In the genomic region with DNA sequence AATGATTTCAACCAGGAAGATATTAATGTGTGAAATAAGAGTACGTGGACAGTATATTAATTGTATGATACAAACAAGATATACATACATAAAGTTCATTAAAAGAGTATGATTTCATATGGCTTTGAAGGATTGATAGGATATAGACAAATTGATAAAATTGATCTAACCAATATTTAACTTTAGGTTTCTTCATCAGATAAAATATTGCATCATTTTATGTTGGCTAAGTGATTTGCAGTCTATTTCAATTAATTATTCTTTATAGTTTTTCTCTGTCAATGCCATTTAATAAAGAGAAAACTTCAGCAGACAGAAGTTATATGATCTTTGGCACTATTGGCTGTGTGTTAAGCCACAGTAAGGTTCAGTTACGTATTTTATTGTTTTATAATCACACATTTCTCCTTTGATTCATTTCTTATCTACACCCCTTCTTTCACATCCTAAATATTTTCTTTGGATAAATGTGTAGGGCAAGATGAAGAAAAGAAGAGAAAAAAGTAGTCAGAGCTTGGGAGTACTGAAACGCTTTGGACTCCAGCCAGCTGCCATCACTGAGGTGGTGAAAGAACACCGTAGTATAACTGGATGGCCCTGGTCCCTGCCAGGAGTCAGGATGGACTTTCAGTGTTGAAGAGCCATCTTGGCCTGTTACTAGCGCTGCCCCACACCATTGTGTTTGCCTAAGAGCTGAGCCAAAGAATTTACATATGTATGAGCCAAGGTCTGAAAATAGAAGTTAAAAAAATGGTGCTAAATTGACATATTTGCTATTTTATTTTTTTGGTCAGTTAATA, we compare ENCODE assay signal across 2 cellular contexts.
TF ChIP-seq lines count a peak whose summit lies in the region.

No MANE protein-coding gene starts in this region.

TF ChIP-seq in GM23338, 12 proteins besides CTCF, POLR2A, EP300 and RAD21 (continued from another document):
- TF ChIP-seq, protein P1, sequence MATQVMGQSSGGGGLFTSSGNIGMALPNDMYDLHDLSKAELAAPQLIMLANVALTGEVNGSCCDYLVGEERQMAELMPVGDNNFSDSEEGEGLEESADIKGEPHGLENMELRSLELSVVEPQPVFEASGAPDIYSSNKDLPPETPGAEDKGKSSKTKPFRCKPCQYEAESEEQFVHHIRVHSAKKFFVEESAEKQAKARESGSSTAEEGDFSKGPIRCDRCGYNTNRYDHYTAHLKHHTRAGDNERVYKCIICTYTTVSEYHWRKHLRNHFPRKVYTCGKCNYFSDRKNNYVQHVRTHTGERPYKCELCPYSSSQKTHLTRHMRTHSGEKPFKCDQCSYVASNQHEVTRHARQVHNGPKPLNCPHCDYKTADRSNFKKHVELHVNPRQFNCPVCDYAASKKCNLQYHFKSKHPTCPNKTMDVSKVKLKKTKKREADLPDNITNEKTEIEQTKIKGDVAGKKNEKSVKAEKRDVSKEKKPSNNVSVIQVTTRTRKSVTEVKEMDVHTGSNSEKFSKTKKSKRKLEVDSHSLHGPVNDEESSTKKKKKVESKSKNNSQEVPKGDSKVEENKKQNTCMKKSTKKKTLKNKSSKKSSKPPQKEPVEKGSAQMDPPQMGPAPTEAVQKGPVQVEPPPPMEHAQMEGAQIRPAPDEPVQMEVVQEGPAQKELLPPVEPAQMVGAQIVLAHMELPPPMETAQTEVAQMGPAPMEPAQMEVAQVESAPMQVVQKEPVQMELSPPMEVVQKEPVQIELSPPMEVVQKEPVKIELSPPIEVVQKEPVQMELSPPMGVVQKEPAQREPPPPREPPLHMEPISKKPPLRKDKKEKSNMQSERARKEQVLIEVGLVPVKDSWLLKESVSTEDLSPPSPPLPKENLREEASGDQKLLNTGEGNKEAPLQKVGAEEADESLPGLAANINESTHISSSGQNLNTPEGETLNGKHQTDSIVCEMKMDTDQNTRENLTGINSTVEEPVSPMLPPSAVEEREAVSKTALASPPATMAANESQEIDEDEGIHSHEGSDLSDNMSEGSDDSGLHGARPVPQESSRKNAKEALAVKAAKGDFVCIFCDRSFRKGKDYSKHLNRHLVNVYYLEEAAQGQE (IDR thresholded peaks at IDR 0.05; ENCODE audit: unreplicated experiment), result no peak
- TF ChIP-seq STAT1 (IDR thresholded peaks at IDR 0.05; ENCODE audit: unreplicated experiment) (no peak), JUNB (IDR thresholded peaks at IDR 0.05; ENCODE audit: unreplicated experiment) (no peak)
- TF ChIP-seq, protein P2, sequence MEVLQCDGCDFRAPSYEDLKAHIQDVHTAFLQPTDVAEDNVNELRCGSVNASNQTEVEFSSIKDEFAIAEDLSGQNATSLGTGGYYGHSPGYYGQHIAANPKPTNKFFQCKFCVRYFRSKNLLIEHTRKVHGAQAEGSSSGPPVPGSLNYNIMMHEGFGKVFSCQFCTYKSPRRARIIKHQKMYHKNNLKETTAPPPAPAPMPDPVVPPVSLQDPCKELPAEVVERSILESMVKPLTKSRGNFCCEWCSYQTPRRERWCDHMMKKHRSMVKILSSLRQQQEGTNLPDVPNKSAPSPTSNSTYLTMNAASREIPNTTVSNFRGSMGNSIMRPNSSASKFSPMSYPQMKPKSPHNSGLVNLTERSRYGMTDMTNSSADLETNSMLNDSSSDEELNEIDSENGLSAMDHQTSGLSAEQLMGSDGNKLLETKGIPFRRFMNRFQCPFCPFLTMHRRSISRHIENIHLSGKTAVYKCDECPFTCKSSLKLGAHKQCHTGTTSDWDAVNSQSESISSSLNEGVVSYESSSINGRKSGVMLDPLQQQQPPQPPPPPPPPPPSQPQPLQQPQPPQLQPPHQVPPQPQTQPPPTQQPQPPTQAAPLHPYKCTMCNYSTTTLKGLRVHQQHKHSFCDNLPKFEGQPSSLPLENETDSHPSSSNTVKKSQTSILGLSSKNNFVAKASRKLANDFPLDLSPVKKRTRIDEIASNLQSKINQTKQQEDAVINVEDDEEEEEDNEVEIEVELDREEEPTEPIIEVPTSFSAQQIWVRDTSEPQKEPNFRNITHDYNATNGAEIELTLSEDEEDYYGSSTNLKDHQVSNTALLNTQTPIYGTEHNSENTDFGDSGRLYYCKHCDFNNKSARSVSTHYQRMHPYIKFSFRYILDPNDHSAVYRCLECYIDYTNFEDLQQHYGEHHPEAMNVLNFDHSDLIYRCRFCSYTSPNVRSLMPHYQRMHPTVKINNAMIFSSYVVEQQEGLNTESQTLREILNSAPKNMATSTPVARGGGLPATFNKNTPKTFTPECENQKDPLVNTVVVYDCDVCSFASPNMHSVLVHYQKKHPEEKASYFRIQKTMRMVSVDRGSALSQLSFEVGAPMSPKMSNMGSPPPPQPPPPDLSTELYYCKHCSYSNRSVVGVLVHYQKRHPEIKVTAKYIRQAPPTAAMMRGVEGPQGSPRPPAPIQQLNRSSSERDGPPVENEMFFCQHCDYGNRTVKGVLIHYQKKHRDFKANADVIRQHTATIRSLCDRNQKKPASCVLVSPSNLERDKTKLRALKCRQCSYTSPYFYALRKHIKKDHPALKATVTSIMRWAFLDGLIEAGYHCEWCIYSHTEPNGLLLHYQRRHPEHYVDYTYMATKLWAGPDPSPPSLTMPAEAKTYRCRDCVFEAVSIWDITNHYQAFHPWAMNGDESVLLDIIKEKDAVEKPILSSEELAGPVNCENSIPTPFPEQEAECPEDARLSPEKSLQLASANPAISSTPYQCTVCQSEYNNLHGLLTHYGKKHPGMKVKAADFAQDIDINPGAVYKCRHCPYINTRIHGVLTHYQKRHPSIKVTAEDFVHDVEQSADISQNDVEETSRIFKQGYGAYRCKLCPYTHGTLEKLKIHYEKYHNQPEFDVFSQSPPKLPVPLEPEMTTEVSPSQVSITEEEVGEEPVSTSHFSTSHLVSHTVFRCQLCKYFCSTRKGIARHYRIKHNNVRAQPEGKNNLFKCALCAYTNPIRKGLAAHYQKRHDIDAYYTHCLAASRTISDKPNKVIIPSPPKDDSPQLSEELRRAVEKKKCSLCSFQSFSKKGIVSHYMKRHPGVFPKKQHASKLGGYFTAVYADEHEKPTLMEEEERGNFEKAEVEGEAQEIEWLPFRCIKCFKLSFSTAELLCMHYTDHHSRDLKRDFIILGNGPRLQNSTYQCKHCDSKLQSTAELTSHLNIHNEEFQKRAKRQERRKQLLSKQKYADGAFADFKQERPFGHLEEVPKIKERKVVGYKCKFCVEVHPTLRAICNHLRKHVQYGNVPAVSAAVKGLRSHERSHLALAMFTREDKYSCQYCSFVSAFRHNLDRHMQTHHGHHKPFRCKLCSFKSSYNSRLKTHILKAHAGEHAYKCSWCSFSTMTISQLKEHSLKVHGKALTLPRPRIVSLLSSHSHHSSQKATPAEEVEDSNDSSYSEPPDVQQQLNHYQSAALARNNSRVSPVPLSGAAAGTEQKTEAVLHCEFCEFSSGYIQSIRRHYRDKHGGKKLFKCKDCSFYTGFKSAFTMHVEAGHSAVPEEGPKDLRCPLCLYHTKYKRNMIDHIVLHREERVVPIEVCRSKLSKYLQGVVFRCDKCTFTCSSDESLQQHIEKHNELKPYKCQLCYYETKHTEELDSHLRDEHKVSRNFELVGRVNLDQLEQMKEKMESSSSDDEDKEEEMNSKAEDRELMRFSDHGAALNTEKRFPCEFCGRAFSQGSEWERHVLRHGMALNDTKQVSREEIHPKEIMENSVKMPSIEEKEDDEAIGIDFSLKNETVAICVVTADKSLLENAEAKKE (CRISPR knock-in tag; IDR thresholded peaks at IDR 0.05), result peak; percentile 96
TF ChIP-seq in GM23338: peak in this region for 2.

TF ChIP-seq in WTC11, 78 proteins besides CTCF, POLR2A, EP300 and RAD21 (continued from another document):
- TF ChIP-seq, protein P3, sequence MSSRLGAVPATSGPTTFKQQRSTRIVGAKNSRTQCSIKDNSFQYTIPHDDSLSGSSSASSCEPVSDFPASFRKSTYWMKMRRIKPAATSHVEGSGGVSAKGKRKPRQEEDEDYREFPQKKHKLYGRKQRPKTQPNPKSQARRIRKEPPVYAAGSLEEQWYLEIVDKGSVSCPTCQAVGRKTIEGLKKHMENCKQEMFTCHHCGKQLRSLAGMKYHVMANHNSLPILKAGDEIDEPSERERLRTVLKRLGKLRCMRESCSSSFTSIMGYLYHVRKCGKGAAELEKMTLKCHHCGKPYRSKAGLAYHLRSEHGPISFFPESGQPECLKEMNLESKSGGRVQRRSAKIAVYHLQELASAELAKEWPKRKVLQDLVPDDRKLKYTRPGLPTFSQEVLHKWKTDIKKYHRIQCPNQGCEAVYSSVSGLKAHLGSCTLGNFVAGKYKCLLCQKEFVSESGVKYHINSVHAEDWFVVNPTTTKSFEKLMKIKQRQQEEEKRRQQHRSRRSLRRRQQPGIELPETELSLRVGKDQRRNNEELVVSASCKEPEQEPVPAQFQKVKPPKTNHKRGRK (CRISPR knock-in tag; IDR thresholded peaks at IDR 0.05; ENCODE audit: borderline replicate concordance), result no peak
- TF ChIP-seq, protein P4, sequence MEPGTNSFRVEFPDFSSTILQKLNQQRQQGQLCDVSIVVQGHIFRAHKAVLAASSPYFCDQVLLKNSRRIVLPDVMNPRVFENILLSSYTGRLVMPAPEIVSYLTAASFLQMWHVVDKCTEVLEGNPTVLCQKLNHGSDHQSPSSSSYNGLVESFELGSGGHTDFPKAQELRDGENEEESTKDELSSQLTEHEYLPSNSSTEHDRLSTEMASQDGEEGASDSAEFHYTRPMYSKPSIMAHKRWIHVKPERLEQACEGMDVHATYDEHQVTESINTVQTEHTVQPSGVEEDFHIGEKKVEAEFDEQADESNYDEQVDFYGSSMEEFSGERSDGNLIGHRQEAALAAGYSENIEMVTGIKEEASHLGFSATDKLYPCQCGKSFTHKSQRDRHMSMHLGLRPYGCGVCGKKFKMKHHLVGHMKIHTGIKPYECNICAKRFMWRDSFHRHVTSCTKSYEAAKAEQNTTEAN (CRISPR knock-in tag; IDR thresholded peaks at IDR 0.05), result no peak
- TF ChIP-seq, protein P5, sequence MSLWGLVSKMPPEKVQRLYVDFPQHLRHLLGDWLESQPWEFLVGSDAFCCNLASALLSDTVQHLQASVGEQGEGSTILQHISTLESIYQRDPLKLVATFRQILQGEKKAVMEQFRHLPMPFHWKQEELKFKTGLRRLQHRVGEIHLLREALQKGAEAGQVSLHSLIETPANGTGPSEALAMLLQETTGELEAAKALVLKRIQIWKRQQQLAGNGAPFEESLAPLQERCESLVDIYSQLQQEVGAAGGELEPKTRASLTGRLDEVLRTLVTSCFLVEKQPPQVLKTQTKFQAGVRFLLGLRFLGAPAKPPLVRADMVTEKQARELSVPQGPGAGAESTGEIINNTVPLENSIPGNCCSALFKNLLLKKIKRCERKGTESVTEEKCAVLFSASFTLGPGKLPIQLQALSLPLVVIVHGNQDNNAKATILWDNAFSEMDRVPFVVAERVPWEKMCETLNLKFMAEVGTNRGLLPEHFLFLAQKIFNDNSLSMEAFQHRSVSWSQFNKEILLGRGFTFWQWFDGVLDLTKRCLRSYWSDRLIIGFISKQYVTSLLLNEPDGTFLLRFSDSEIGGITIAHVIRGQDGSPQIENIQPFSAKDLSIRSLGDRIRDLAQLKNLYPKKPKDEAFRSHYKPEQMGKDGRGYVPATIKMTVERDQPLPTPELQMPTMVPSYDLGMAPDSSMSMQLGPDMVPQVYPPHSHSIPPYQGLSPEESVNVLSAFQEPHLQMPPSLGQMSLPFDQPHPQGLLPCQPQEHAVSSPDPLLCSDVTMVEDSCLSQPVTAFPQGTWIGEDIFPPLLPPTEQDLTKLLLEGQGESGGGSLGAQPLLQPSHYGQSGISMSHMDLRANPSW (CRISPR knock-in tag; conservative IDR thresholded peaks at IDR 0.05; ENCODE audit: low read depth), result no peak
- no peak for TF ChIP-seq HMGA2 (CRISPR knock-in tag; IDR thresholded peaks at IDR 0.05)
- TF ChIP-seq TCF7 (CRISPR knock-in tag; IDR thresholded peaks at IDR 0.05; ENCODE audit: low read depth), result no peak
- peak; percentile 36; the same call in 1 of the 2 replicates for TF ChIP-seq ZNF423 (CRISPR knock-in tag; IDR thresholded peaks at IDR 0.05)
- TF ChIP-seq FOXP1 (CRISPR knock-in tag; IDR thresholded peaks at IDR 0.05; ENCODE audit: borderline replicate concordance), result no peak
- TF ChIP-seq, protein P6, sequence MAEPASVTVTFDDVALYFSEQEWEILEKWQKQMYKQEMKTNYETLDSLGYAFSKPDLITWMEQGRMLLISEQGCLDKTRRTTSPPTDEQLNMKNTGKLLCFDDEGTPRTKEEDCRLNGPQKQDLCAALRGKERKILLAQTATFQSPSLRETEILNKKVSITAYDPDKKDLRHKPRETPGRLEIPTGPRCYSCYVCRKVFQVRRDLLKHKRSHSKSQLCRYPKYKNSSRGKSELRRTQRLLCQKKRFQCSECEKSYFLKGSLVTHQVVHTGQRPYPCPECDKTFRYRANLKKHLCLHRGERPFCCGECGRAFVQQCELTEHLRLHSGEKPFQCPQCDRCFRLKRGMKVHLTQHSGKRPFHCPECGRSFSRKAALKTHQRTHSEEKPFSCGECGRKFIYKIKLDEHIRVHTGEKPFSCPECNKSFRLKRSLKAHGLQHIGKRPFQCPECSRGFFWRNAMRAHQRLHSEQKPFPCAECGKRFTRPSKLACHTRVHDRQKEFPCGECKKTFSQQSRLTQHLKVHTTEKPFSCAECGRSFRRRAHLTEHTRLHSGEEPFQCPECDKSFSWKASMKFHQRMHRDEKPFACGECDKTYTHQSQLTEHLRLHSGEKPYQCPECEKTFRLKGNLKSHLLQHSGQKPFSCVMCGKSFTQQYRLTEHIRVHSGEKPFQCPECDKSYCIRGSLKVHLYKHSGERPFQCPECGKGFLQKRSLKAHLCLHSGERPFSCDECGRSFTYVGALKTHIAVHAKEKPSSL (CRISPR knock-in tag; conservative IDR thresholded peaks at IDR 0.05), result no peak
- TF ChIP-seq, protein P7, sequence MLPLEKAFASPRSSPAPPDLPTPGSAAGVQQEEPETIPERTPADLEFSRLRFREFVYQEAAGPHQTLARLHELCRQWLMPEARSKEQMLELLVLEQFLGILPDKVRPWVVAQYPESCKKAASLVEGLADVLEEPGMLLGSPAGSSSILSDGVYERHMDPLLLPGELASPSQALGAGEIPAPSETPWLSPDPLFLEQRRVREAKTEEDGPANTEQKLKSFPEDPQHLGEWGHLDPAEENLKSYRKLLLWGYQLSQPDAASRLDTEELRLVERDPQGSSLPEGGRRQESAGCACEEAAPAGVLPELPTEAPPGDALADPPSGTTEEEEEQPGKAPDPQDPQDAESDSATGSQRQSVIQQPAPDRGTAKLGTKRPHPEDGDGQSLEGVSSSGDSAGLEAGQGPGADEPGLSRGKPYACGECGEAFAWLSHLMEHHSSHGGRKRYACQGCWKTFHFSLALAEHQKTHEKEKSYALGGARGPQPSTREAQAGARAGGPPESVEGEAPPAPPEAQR (CRISPR knock-in tag; IDR thresholded peaks at IDR 0.05), result peak; percentile 80; the same call in 1 of the 2 replicates
- TF ChIP-seq GRHL2 (CRISPR knock-in tag; IDR thresholded peaks at IDR 0.05; ENCODE audit: insufficient replicate concordance, severe bottlenecking), result no peak
